8 cellular contexts compared by ENCODE assay signal in the genomic region with DNA sequence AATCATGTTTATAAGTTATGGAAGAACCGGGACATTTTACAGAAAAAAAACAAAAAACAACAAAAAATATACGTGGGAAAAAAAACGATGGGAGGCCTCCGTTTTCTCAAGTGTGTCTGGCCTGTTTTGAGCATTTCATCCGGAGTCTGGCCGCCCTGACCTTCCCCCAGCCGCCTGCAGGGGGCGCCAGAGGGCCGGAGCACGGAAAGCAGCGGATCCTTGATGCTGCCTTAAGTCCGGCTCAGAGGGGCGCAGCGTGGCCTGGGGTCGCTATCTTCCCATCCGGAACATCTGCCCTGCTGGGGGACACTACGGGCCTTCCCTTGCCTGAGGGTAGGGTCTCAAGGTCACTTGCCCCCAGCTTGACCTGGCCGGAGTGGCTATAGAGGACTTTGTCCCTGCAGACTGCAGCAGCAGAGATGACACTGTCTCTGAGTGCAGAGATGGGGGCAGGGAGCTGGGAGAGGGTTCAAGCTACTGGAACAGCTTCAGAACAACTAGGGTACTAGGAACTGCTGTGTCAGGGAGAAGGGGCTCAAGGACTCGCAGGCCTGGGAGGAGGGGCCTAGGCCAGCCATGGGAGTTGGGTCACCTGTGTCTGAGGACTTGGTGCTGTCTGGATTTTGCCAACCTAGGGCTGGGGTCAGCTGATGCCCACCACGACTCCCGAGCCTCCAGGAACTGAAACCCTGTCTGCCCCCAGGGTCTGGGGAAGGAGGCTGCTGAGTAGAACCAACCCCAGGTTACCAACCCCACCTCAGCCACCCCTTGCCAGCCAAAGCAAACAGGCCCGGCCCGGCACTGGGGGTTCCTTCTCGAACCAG. TPM values are rescaled to one million over a fixed set of nuclear protein-coding genes. Genes with fewer than 3 reads are reported as not detected.
DNase-seq lines count a peak whose midpoint lies in the region; ATAC-seq and TF ChIP-seq lines count a peak whose summit lies in the region.

No MANE protein-coding gene starts in this region.

- H3K4me3 ChIP-seq in heart left ventricle: no peak overlapping the region

- no peak overlapping the region for H3K27ac ChIP-seq in heart left ventricle

- DNase-seq in DMS53 (lab: John Stamatoyannopoulos, UW) (peak; percentile 68), KBM-7 (peak; percentile 91), SW480 (ENCODE audit: low spot score) (peak; percentile 40), heart left ventricle (peak; percentile 59 to 87 (median 65)), retina (peak; percentile 91), NCI-H2029 (lab: John Stamatoyannopoulos, UW) (no peak)
- DNase-seq in activated naive CD8-positive, alpha-beta T cell treated with anti-CD3 and anti-CD28 coated beads, Interleukin-2, amount 10 ng/mL, durations not matched to agents 7 days and 5 days: peak; percentile 91

- in situ Hi-C loops in KBM-7 (cut with MboI; ENCODE audit: low pct_unique_long_range_greater_than_20kb, low sequenced_read_pairs): no loop called here

- peaks cover 21% of the 10 kb centered on the region for H3K27me3 Mint-ChIP-seq in activated naive CD8-positive, alpha-beta T cell treated with anti-CD3 and anti-CD28 coated beads, Interleukin-2, amount 10 ng/mL, durations not matched to agents 7 days and 5 days

- H3K4me1 ChIP-seq in heart left ventricle: peaks cover 0 to 23% (median 6%) of the 10 kb centered on the region in 12 donors

- 19 to 24% (median 21%) methylated on average over 18 to 24 of the region's 24 CpGs for WGBS in heart left ventricle, 4 donors

- H3K27me3 ChIP-seq in heart left ventricle: peaks cover 0 to 34% (median 15%) of the 10 kb centered on the region in 9 donors

- POLR2A ChIA-PET in activated naive CD8-positive, alpha-beta T cell treated with anti-CD3 and anti-CD28 coated beads, Interleukin-2, amount 10 ng/mL, durations not matched to agents 7 days and 5 days (lab: Charles Lee): no interaction called here

- peaks cover 2% of the 10 kb centered on the region for H3K36me3 Mint-ChIP-seq in activated naive CD8-positive, alpha-beta T cell treated with anti-CD3 and anti-CD28 coated beads, Interleukin-2, amount 10 ng/mL, durations not matched to agents 7 days and 5 days

- no peak overlapping the region for H3K27ac Mint-ChIP-seq in activated naive CD8-positive, alpha-beta T cell treated with anti-CD3 and anti-CD28 coated beads, Interleukin-2, amount 10 ng/mL, durations not matched to agents 7 days and 5 days

- ATAC-seq in activated naive CD8-positive, alpha-beta T cell treated with anti-CD3 and anti-CD28 coated beads, Interleukin-2, amount 10 ng/mL, durations not matched to agents 7 days and 5 days (ENCODE audit: low read depth): peak; percentile 65
- ATAC-seq in heart left ventricle (peak; percentile 48 to 79 (median 68)), GM18858 (IDR thresholded peaks at IDR 0.05; ENCODE audit: unreplicated experiment) (no peak)

- H3K36me3 ChIP-seq in heart left ventricle: peaks cover 0 to 43% (median 34%) of the 10 kb centered on the region in 9 donors

- TF ChIP-seq POLR2A in heart left ventricle (IDR thresholded peaks at IDR 0.05): no peak

- intact Hi-C loops in heart left ventricle (cut with DNase I): loop anchor here (1.0 to 10.0 kb wide), 13 partner anchors 43 to 441 kb away; a partner anchor contains a TSS

- peaks cover 5% of the 10 kb centered on the region for H3K4me1 Mint-ChIP-seq in activated naive CD8-positive, alpha-beta T cell treated with anti-CD3 and anti-CD28 coated beads, Interleukin-2, amount 10 ng/mL, durations not matched to agents 7 days and 5 days

- H3K9me3 ChIP-seq in heart left ventricle: no peaks in the 10 kb centered on the region

- H3K4me3 Mint-ChIP-seq in activated naive CD8-positive, alpha-beta T cell treated with anti-CD3 and anti-CD28 coated beads, Interleukin-2, amount 10 ng/mL, durations not matched to agents 7 days and 5 days: no peak overlapping the region

- H3K9me3 Mint-ChIP-seq in activated naive CD8-positive, alpha-beta T cell treated with anti-CD3 and anti-CD28 coated beads, Interleukin-2, amount 10 ng/mL, durations not matched to agents 7 days and 5 days: no peaks in the 10 kb centered on the region

- TF ChIP-seq CTCF in heart left ventricle (IDR thresholded peaks at IDR 0.05): peak; percentile 94 to 100 (median 99)

RNA-seq across cellular contexts. Expression of a gene that starts 1.8 kb away (rescaled TPM):
- 10 to 100 TPM; 10.5 to 12.9 TPM for total RNA-seq in activated naive CD8-positive, alpha-beta T cell treated with anti-CD3 and anti-CD28 coated beads, Interleukin-2, amount 10 ng/mL, durations not matched to agents 7 days and 5 days
- 100 to 1,000 TPM in 2 of 9 donors, 10 to 100 TPM in 5, 1 to 10 TPM in 2; 4.1 to 149 (median 25.7) TPM for total RNA-seq in heart left ventricle
- 10 to 100 TPM; 33.2 to 35.7 TPM for polyA plus RNA-seq in heart left ventricle

RNA-seq across cellular contexts. Expression of a gene that starts 10.6 kb away (rescaled TPM):
- total RNA-seq in activated naive CD8-positive, alpha-beta T cell treated with anti-CD3 and anti-CD28 coated beads, Interleukin-2, amount 10 ng/mL, durations not matched to agents 7 days and 5 days: 10 to 100 TPM; 11.6 to 12.7 TPM
- 10 to 100 TPM in 2 of 9 donors, 1 to 10 TPM in 5, under 1 TPM in 1, not detected in 1; 0.83 to 84.7 (median 3.8) TPM for total RNA-seq in heart left ventricle
- polyA plus RNA-seq in heart left ventricle: 1 to 10 TPM; 1.1 to 2.1 TPM

RNA-seq across cellular contexts. Expression of a gene that starts 12.8 kb away (rescaled TPM):
- 10 to 100 TPM; 50.3 to 53.5 TPM for total RNA-seq in activated naive CD8-positive, alpha-beta T cell treated with anti-CD3 and anti-CD28 coated beads, Interleukin-2, amount 10 ng/mL, durations not matched to agents 7 days and 5 days
- total RNA-seq in heart left ventricle: 10 to 100 TPM; 32.2 to 58.8 (median 46.3) TPM
- polyA plus RNA-seq in heart left ventricle: 10 to 100 TPM; 41.3 to 79.9 TPM

RNA-seq across cellular contexts. Expression of a gene that starts 38.2 kb away (rescaled TPM):
- total RNA-seq in activated naive CD8-positive, alpha-beta T cell treated with anti-CD3 and anti-CD28 coated beads, Interleukin-2, amount 10 ng/mL, durations not matched to agents 7 days and 5 days: not detected
- total RNA-seq in heart left ventricle: not detected
- polyA plus RNA-seq in heart left ventricle: not detected

RNA-seq across cellular contexts. Expression of a gene that starts 42.0 kb away (rescaled TPM):
- not detected for total RNA-seq in activated naive CD8-positive, alpha-beta T cell treated with anti-CD3 and anti-CD28 coated beads, Interleukin-2, amount 10 ng/mL, durations not matched to agents 7 days and 5 days
- 1 to 10 TPM in 2 of 9 donors, under 1 TPM in 1, not detected in 6; 0.70 to 1.6 (median 1.3) TPM for total RNA-seq in heart left ventricle
- under 1 TPM in 1 of 2 donors, not detected in 1; 0.19 TPM for polyA plus RNA-seq in heart left ventricle
